In genomic region chr10:119872610-119872859, GRCh38 we compare ENCODE assay signal across 8 cellular contexts. TPM values are rescaled to one million over a fixed set of nuclear protein-coding genes. Genes with fewer than 3 reads are reported as not detected.
DNase-seq lines count a peak whose midpoint lies in the region; ATAC-seq, FAIRE-seq and TF ChIP-seq lines count a peak whose summit lies in the region.

Gene MCMBP (minus strand): TSS chr10:119872843. CDS start chr10:119872584, 259 bp downstream.

- no peak for FAIRE-seq in keratinocyte (lab: Jason Lieb, UNC)

- peaks cover 13% of the 10 kb centered on the region for H3K4me1 ChIP-seq in keratinocyte (ENCODE audit: control insufficient read depth, extremely low read depth, insufficient read depth, low read length)
- peaks cover 8% of the 10 kb centered on the region for H3K4me1 ChIP-seq in stomach smooth muscle (ENCODE audit: control insufficient read depth, insufficient read depth, low read length)

- H3K9ac ChIP-seq in keratinocyte (ENCODE audit: control insufficient read depth, extremely low read depth, insufficient read depth, low read length): peak within 1 kb of the TSS; percentile 84
- peak within 1 kb of the TSS; percentile 82 to 84 for H3K9ac ChIP-seq in stomach smooth muscle (ENCODE audit: low read length in 2 of 2)

- TF ChIP-seq CTCF in astrocyte of the cerebellum (IDR thresholded peaks at IDR 0.05; ENCODE audit: low read depth, low read length, missing control alignments) (no peak), keratinocyte (optimal IDR thresholded peaks at IDR 0.05 in 1 of 3, IDR thresholded peaks at IDR 0.05 in 1 of 3, conservative IDR thresholded peaks at IDR 0.05 in 1 of 3; ENCODE audit: extremely low read depth in 1 of 3, insufficient read depth in 2 of 3, low read length in 3 of 3) (no peak)

- in situ Hi-C loops in astrocyte of the cerebellum (cut with HindIII; ENCODE audit: low sequenced_read_pairs): no loop called here

- H4K20me1 ChIP-seq in keratinocyte (ENCODE audit: control insufficient read depth, extremely low read depth, insufficient read depth, low read length): peaks cover 7% of the 10 kb centered on the region

- dilution Hi-C loops in keratinocyte (cut with MboI; ENCODE audit: extremely low pct_ligation_motif_present, low sequenced_read_pairs): no loop called here

- no peak for DNase-seq in astrocyte of the cerebellum (ENCODE audit: low read depth)
- no peak for DNase-seq in keratinocyte (ENCODE audit: low read depth, low spot score)
- no peak for DNase-seq in iPS-NIHi7 (ENCODE audit: extremely low spot score)
- DNase-seq in NCI-H1105 treated with DMSO at 0.1 percent for 48 hours (lab: John Stamatoyannopoulos, UW): no peak
- no peak for DNase-seq in kidney glomerular epithelial cell (lab: John Stamatoyannopoulos, UW)

- H3K79me2 ChIP-seq in keratinocyte (ENCODE audit: control insufficient read depth, insufficient read depth, low read length): peaks cover 51% of the 10 kb centered on the region

- H3K4me2 ChIP-seq in keratinocyte (ENCODE audit: control insufficient read depth, extremely low read depth, insufficient read depth, low read depth, low read length): peak within 1 kb of the TSS; percentile 91

- H3K9me3 ChIP-seq in keratinocyte (ENCODE audit: control insufficient read depth, low read depth, low read length) (no peaks in the 10 kb centered on the region), stomach smooth muscle (ENCODE audit: control insufficient read depth in 2 of 2, low read length in 2 of 2) (no peaks in the 10 kb centered on the region)

- H3K36me3 ChIP-seq in keratinocyte (ENCODE audit: control insufficient read depth in 2 of 2, extremely low read depth in 1 of 2, insufficient read depth in 2 of 2, low read length in 2 of 2): peaks cover 0 to 1% of the 10 kb centered on the region in 2 experiments
- no peaks in the 10 kb centered on the region for H3K36me3 ChIP-seq in stomach smooth muscle (ENCODE audit: control insufficient read depth in 2 of 2, insufficient read depth in 2 of 2, low read length in 2 of 2)

- ATAC-seq in GM18519 (IDR thresholded peaks at IDR 0.05; ENCODE audit: low FRiP score, unreplicated experiment) (peak; percentile 21), HG03135 (IDR thresholded peaks at IDR 0.05; ENCODE audit: unreplicated experiment) (peak; percentile 25)

- H2AFZ ChIP-seq in keratinocyte (ENCODE audit: control insufficient read depth, low read length): peak within 1 kb of the TSS; percentile 84

- H3K4me3 ChIP-seq in astrocyte of the cerebellum (ENCODE audit: low read depth, low read length) (peak within 1 kb of the TSS; percentile 60), keratinocyte (ENCODE audit: control insufficient read depth in 2 of 3, extremely low read depth in 1 of 3, insufficient read depth in 2 of 3, low read depth in 1 of 3, low read length in 3 of 3) (peak within 1 kb of the TSS; percentile 75 to 97 (median 80)), stomach smooth muscle (ENCODE audit: low read length in 2 of 2) (peak within 1 kb of the TSS; percentile 45 to 88)

- no peaks in the 10 kb centered on the region for H3K9me1 ChIP-seq in keratinocyte (ENCODE audit: control insufficient read depth, extremely low read depth, insufficient read depth, low read length)

- H3K27me3 ChIP-seq in keratinocyte (ENCODE audit: control insufficient read depth, extremely low read depth, insufficient read depth, low read length) (no peaks in the 10 kb centered on the region), stomach smooth muscle (ENCODE audit: control insufficient read depth in 1 of 2, insufficient read depth in 2 of 2, low read length in 2 of 2) (no peaks in the 10 kb centered on the region)

- H3K27ac ChIP-seq in keratinocyte (ENCODE audit: control insufficient read depth, insufficient read depth, low read length): peak within 1 kb of the TSS; percentile 70
- peak within 1 kb of the TSS; percentile 88 for H3K27ac ChIP-seq in stomach smooth muscle (ENCODE audit: low read length)

RNA-seq across cellular contexts. Expression of gene MCMBP, which starts in this region (rescaled TPM):
- 46.6 to 74.4 TPM (median 59.9 TPM) in 3 replicates for polyA plus RNA-seq in keratinocyte
- 24.5 TPM for polyA plus RNA-seq in keratinocyte (2011; ENCODE audit: low read depth)
- polyA plus RNA-seq in keratinocyte (2011; cell fraction: cytosol; rRNA removed): 38.3 and 68.7 TPM in 2 replicates
- polyA plus RNA-seq in keratinocyte (2011; cell fraction: nucleus; rRNA removed): 49.6 and 60.1 TPM in 2 replicates
- polyA plus RNA-seq in keratinocyte (2012; ENCODE audit: low replicate concordance): 36.0 and 39.4 TPM in 2 replicates
- 33.4 to 68.1 TPM (median 44.0 TPM) in 3 replicates for polyA minus RNA-seq in keratinocyte
- polyA minus RNA-seq in keratinocyte (2011; cell fraction: cytosol; rRNA and poly(A)+ RNA removed): 34.5 TPM
- 25.7 and 39.4 TPM in 2 replicates for polyA minus RNA-seq in keratinocyte (2011; cell fraction: nucleus; rRNA and poly(A)+ RNA removed)
